8 cellular contexts compared by ENCODE assay signal in genomic region chr11:72573380-72573949, GRCh38.
A peak's percentile ranks its signal among the peaks of the same experiment; 100 is the strongest.
DNase-seq lines count a peak whose midpoint lies in the region; ATAC-seq and TF ChIP-seq lines count a peak whose summit lies in the region.

No MANE protein-coding gene starts in this region.

- no peak for TF ChIP-seq POLR2A in stomach (IDR thresholded peaks at IDR 0.05)

- no peak overlapping the region for H3K4me2 ChIP-seq in hepatocyte

- no peaks in the 10 kb centered on the region for H3K9me3 Mint-ChIP-seq in activated CD4-positive, alpha-beta T cell treated with anti-CD3 and anti-CD28 coated beads for 36 hours (ENCODE audit: low read depth)
- no peaks in the 10 kb centered on the region for H3K9me3 Mint-ChIP-seq in activated naive CD8-positive, alpha-beta T cell treated with anti-CD3 and anti-CD28 coated beads for 36 hours

- peaks cover 12% of the 10 kb centered on the region for H3K27me3 Mint-ChIP-seq in activated CD4-positive, alpha-beta T cell treated with anti-CD3 and anti-CD28 coated beads for 36 hours
- peaks cover 29% of the 10 kb centered on the region for H3K27me3 Mint-ChIP-seq in activated naive CD8-positive, alpha-beta T cell treated with anti-CD3 and anti-CD28 coated beads for 36 hours

- POLR2A ChIA-PET in activated CD4-positive, alpha-beta T cell treated with anti-CD3 and anti-CD28 coated beads for 36 hours (lab: Charles Lee): no interaction called here

- no peaks in the 10 kb centered on the region for H3K36me3 Mint-ChIP-seq in activated CD4-positive, alpha-beta T cell treated with anti-CD3 and anti-CD28 coated beads for 36 hours (ENCODE audit: low read depth)
- no peaks in the 10 kb centered on the region for H3K36me3 Mint-ChIP-seq in activated naive CD8-positive, alpha-beta T cell treated with anti-CD3 and anti-CD28 coated beads for 36 hours

- H3K27ac Mint-ChIP-seq in activated CD4-positive, alpha-beta T cell treated with anti-CD3 and anti-CD28 coated beads for 36 hours: no peak overlapping the region
- H3K27ac Mint-ChIP-seq in activated naive CD8-positive, alpha-beta T cell treated with anti-CD3 and anti-CD28 coated beads for 36 hours: no peak overlapping the region

- H3K4me3 ChIP-seq in hepatocyte: no peak overlapping the region
- H3K4me3 ChIP-seq in stomach: no peak overlapping the region

- CTCF ChIA-PET in activated CD4-positive, alpha-beta T cell treated with anti-CD3 and anti-CD28 coated beads for 36 hours (lab: Charles Lee): interaction anchor here (0.7 to 1.6 kb wide), 10 partner anchors 10 to 103 kb away, joined by 3 to 21 read pairs (median 3); no protein-coding TSS in a partner anchor

- intact Hi-C loops in activated CD4-positive, alpha-beta T cell treated with anti-CD3 and anti-CD28 coated beads for 36 hours (cut with DNase I, micrococcal nuclease): loop anchor here (1.0 kb wide), 2 partner anchors 91 to 102 kb away; no protein-coding TSS in a partner anchor
- intact Hi-C loops in stomach (cut with DNase I; ENCODE audit: low total_unique reads): loop anchor here (5.0 kb wide), 1 partner anchor 101 kb away; no protein-coding TSS in a partner anchor

- H3K9me2 ChIP-seq in hepatocyte (replicated peaks; ENCODE audit: insufficient read depth): no peaks in the 10 kb centered on the region

- H3K4me1 Mint-ChIP-seq in activated CD4-positive, alpha-beta T cell treated with anti-CD3 and anti-CD28 coated beads for 36 hours: peaks cover 4% of the 10 kb centered on the region
- H3K4me1 Mint-ChIP-seq in activated naive CD8-positive, alpha-beta T cell treated with anti-CD3 and anti-CD28 coated beads for 36 hours: peaks cover 3% of the 10 kb centered on the region

- no peaks in the 10 kb centered on the region for H3K36me3 ChIP-seq in hepatocyte (replicated peaks; ENCODE audit: insufficient read depth, low read depth)
- H3K36me3 ChIP-seq in stomach: peaks cover 0 to 23% (median 9%) of the 10 kb centered on the region in 4 donors

- H3K9me3 ChIP-seq in hepatocyte (ENCODE audit: low read depth): no peaks in the 10 kb centered on the region
- no peaks in the 10 kb centered on the region for H3K9me3 ChIP-seq in stomach

- H3K27me3 ChIP-seq in hepatocyte (no peaks in the 10 kb centered on the region), stomach (peaks cover 0 to 42% (median 3%) of the 10 kb centered on the region in 3 donors)

- ATAC-seq in activated CD4-positive, alpha-beta T cell treated with anti-CD3 and anti-CD28 coated beads for 36 hours: peak; percentile 70
- no peak for ATAC-seq in GM19455 (IDR thresholded peaks at IDR 0.05; ENCODE audit: unreplicated experiment)

- peak; percentile 55 for TF ChIP-seq CTCF in hepatocyte (IDR thresholded peaks at IDR 0.05; ENCODE audit: poor library complexity)
- peak in 5 of 7 experiments; percentile 54 to 66 (median 57) for TF ChIP-seq CTCF in stomach (IDR thresholded peaks at IDR 0.05)

- H3K4me1 ChIP-seq in hepatocyte (ENCODE audit: insufficient read depth) (peaks cover 22% of the 10 kb centered on the region), stomach (peaks cover 0 to 8% (median 0%) of the 10 kb centered on the region in 4 donors)

- no peaks in the 10 kb centered on the region for H4K20me1 ChIP-seq in hepatocyte (ENCODE audit: insufficient read depth, poor library complexity, severe bottlenecking)

- TF ChIP-seq EP300 in stomach (IDR thresholded peaks at IDR 0.05): no peak

- DNase-seq in activated CD4-positive, alpha-beta T cell treated with anti-CD3 and anti-CD28 coated beads for 36 hours: peak; percentile 56
- DNase-seq in activated CD4-positive, alpha-beta T cell treated with anti-CD3 and anti-CD28 coated beads, Interleukin-2, amount 50 U/mL, for 4 hours: no peak
- DNase-seq in NAMALWA (ENCODE audit: low spot score) (peak; percentile 52), hepatocyte (ENCODE audit: low spot score) (peak; percentile 68), stomach (no peak), NCI-H446 treated with DMSO at 0.1 percent for 48 hours (lab: John Stamatoyannopoulos, UW) (no peak)
- DNase-seq in activated naive CD8-positive, alpha-beta T cell treated with anti-CD3 and anti-CD28 coated beads for 36 hours: peak; percentile 27

- H3K4me3 Mint-ChIP-seq in activated CD4-positive, alpha-beta T cell treated with anti-CD3 and anti-CD28 coated beads for 36 hours: no peak overlapping the region
- H3K4me3 Mint-ChIP-seq in activated naive CD8-positive, alpha-beta T cell treated with anti-CD3 and anti-CD28 coated beads for 36 hours: no peak overlapping the region

- WGBS in hepatocyte (ENCODE audit: low lambda C conversion rate, missing lambda C conversion rate): 18% methylated on average over 8 of the region's 8 CpGs
- 15 to 23% (median 21%) methylated on average over 8 of the region's 8 CpGs for WGBS in stomach, 5 donors

- H2AFZ ChIP-seq in hepatocyte: no peak overlapping the region

- no peaks in the 10 kb centered on the region for H3K79me2 ChIP-seq in hepatocyte

- H3K27ac ChIP-seq in hepatocyte (no peak overlapping the region), stomach (no peak overlapping the region)

Comparison
In these comparisons a context has a peak if more than half of its experiments do, and no peak if none do; other contexts are left out.
1. DNase-seq: peak in activated CD4-positive, alpha-beta T cell treated with anti-CD3 and anti-CD28 coated beads for 36 hours (single experiment), NAMALWA (single experiment), activated naive CD8-positive, alpha-beta T cell treated with anti-CD3 and anti-CD28 coated beads for 36 hours (single experiment) and hepatocyte (single experiment); none in activated CD4-positive, alpha-beta T cell treated with anti-CD3 and anti-CD28 coated beads, Interleukin-2, amount 50 U/mL, for 4 hours (0 of 2), stomach (single experiment) and NCI-H446 treated with DMSO at 0.1 percent for 48 hours (single experiment).